Comparison of ENCODE assay signal across 21 cellular contexts in genomic region chr17:71666047-71666446, GRCh38.
A peak's percentile ranks its signal among the peaks of the same experiment; 100 is the strongest.
DNase-seq lines count a peak whose midpoint lies in the region; ATAC-seq, FAIRE-seq and TF ChIP-seq lines count a peak whose summit lies in the region.
"Had no signal": no experiment of that assay in that cellular context is flagged by ENCODE, and none has a peak within 500 bp of the region (broad histone marks: within the 10 kb centered on the region; RNA-seq: fewer than 3 reads in every experiment).

No MANE protein-coding gene starts in this region.

- no peak for TF ChIP-seq CTCF in A549 (IDR thresholded peaks at IDR 0.05)
- TF ChIP-seq CTCF in epithelial cell of esophagus (IDR thresholded peaks at IDR 0.05; ENCODE audit: insufficient read depth, low read depth, low read length, missing control alignments), result no peak

- no peaks in the 10 kb centered on the region for H3K27me3 ChIP-seq in HAP-1 (ENCODE audit: low read depth)
- H3K27me3 ChIP-seq: BLaER1 treated with 17β-estradiol and CSF1 and Interleukin-3, amounts not matched to agents 10 nM and 100 nM had no signal

- H3K4me1 ChIP-seq in A549 (no peaks in the 10 kb centered on the region), HAP-1 (no peaks in the 10 kb centered on the region)
- H3K4me1 ChIP-seq: Caco-2 had no signal

- DNase-seq in A549 (ENCODE audit: low read depth in 1 of 2, low spot score in 1 of 2) (no peak), RCC 7860 (ENCODE audit: low spot score) (peak; percentile 75), epithelial cell of esophagus (ENCODE audit: low read depth) (peak; percentile 15), kidney glomerular epithelial cell (lab: John Stamatoyannopoulos, UW) (peak; percentile 41), SIG-M5 treated with dmso at 0.1 percent for 504 hours (lab: John Stamatoyannopoulos, UW; ENCODE audit: unreplicated experiment) (no peak), HAP-1 (ENCODE audit: low spot score in 2 of 2) (no peak), NCI-H345 treated with DMSO at 0.1 percent for 48 hours (lab: John Stamatoyannopoulos, UW; ENCODE audit: unreplicated experiment) (no peak)
- DNase-seq in central memory CD4-positive, alpha-beta T cell, result no peak
- DNase-seq: 8988T, Caco-2, DMS153, DMS79, GDM1, GM23248, HFFc6 had no signal

- H3K36me3 ChIP-seq in HAP-1 (replicated peaks), result no peaks in the 10 kb centered on the region
- H3K36me3 ChIP-seq: BLaER1 treated with 17β-estradiol and CSF1 and Interleukin-3, amounts not matched to agents 10 nM and 100 nM had no signal

- POLR2A ChIA-PET in A549 (lab: Yijun Ruan, JAX), result no interaction called here

- no peak for TF ChIP-seq POLR2A in A549 (IDR thresholded peaks at IDR 0.05; ENCODE audit: low read length)

- H3K4me3 ChIP-seq in A549 (no peak overlapping the region), epithelial cell of esophagus (ENCODE audit: low read length) (no peak overlapping the region), HAP-1 (no peak overlapping the region)
- H3K4me3 ChIP-seq: BLaER1 treated with 17β-estradiol and CSF1 and Interleukin-3, amounts not matched to agents 10 nM and 100 nM; GM23248 had no signal

- CTCF ChIA-PET in A549 (lab: Yijun Ruan, JAX), result interaction anchor here (1.0 kb wide), 1 partner anchor 874 kb away, joined by 5 read pairs; no protein-coding TSS in a partner anchor

- ATAC-seq in A549, result no peak
- ATAC-seq: HCT116 had no signal

- no peak for TF ChIP-seq EP300 in A549 (IDR thresholded peaks at IDR 0.05)

- TF ChIP-seq RAD21 in A549 (conservative IDR thresholded peaks at IDR 0.05 in 1 of 2, IDR thresholded peaks at IDR 0.05 in 1 of 2), result no peak

- no peak overlapping the region for H3K4me2 ChIP-seq in A549
- H3K4me2 ChIP-seq: BLaER1 treated with 17β-estradiol and CSF1 and Interleukin-3, amounts not matched to agents 10 nM and 100 nM had no signal

- H3K9me3 ChIP-seq in A549 (no peaks in the 10 kb centered on the region), HAP-1 (no peaks in the 10 kb centered on the region)
- H3K9me3 ChIP-seq: Caco-2 had no signal

- no peak overlapping the region for H3K27ac ChIP-seq in A549
- H3K27ac ChIP-seq: BLaER1 treated with 17β-estradiol and CSF1 and Interleukin-3, amounts not matched to agents 10 nM and 100 nM; GM23248; HL-60 had no signal

- WGBS in A549 (ENCODE audit: missing lambda C conversion rate), result 22% methylated on average over 2 of the region's 2 CpGs

- in situ Hi-C loops in HAP-1 (cut with MboI; ENCODE audit: low sequenced_read_pairs), result no loop called here

- FAIRE-seq in A549 (lab: Jason Lieb, UNC) (no peak), RCC 7860 (lab: Jason Lieb, UNC) (peak; percentile 87)
- FAIRE-seq: GM12892, GM18507, H54 had no signal

TF ChIP-seq in A549, 52 proteins besides CTCF, POLR2A, EP300 and RAD21:
- TF ChIP-seq TP53 (CRISPR knock-in tag; IDR thresholded peaks at IDR 0.05) (no peak), MAFK (IDR thresholded peaks at IDR 0.05; ENCODE audit: partially characterized antibody) (peak; percentile 35), TFCP2L1 (CRISPR knock-in tag; IDR thresholded peaks at IDR 0.05) (no peak)
TF ChIP-seq in A549: peak in this region for 1.

Comparison
In these comparisons a context has a peak if more than half of its experiments do, and no peak if none do; other contexts are left out.
1. DNase-seq: peak in RCC 7860 (single experiment), epithelial cell of esophagus (single experiment) and kidney glomerular epithelial cell (single experiment); none in A549 (0 of 2), SIG-M5 treated with dmso at 0.1 percent for 504 hours (single experiment), HAP-1 (0 of 2), central memory CD4-positive, alpha-beta T cell (single experiment) and NCI-H345 treated with DMSO at 0.1 percent for 48 hours (single experiment).